In genomic region chr10:19658622-19659233, GRCh38 we compare ENCODE assay signal across 17 cellular contexts.
DNase-seq lines count a peak whose midpoint lies in the region; ATAC-seq, FAIRE-seq and TF ChIP-seq lines count a peak whose summit lies in the region.
"Had no signal": no experiment of that assay in that cellular context is flagged by ENCODE, and none has a peak within 500 bp of the region (broad histone marks: within the 10 kb centered on the region; RNA-seq: fewer than 3 reads in every experiment).

No MANE protein-coding gene starts in this region.

- H3K27me3 ChIP-seq in SK-N-SH (ENCODE audit: insufficient read depth) (no peaks in the 10 kb centered on the region), ascending aorta (no peaks in the 10 kb centered on the region), pancreas (no peaks in the 10 kb centered on the region)
- H3K27me3 ChIP-seq: Peyer's patch had no signal

- H3K4me1 ChIP-seq in SK-N-SH (ENCODE audit: control insufficient read depth in 1 of 2, insufficient read depth in 2 of 2, low read depth in 1 of 2, low read length in 1 of 2) (peaks cover 0 to 15% of the 10 kb centered on the region in 2 experiments; a peak in 2 of 4 replicates), ascending aorta (peaks cover 0 to 34% of the 10 kb centered on the region in 2 donors), pancreas (peaks cover 0 to 20% (median 9%) of the 10 kb centered on the region in 3 donors)
- H3K4me1 ChIP-seq: HAP-1, Peyer's patch had no signal

- no peaks in the 10 kb centered on the region for H3K36me3 Mint-ChIP-seq in activated CD4-positive, alpha-beta T cell treated with anti-CD3 and anti-CD28 coated beads, Interleukin-2, amount 10 ng/mL, durations not matched to agents 24 days and 14 days (ENCODE audit: low read depth)

- no peak for DNase-seq in SK-N-SH
- DNase-seq in ascending aorta (ENCODE audit: low spot score in 2 of 2) = no peak
- no peak for DNase-seq in coronary artery (ENCODE audit: low spot score)
- DNase-seq in pancreas = no peak
- no peak for DNase-seq in activated CD4-positive, alpha-beta T cell treated with anti-CD3 and anti-CD28 coated beads, Interleukin-2, amount 10 ng/mL, durations not matched to agents 24 days and 14 days
- DNase-seq in iPS-NIHi7 (ENCODE audit: extremely low spot score) = no peak
- no peak for DNase-seq in GM03348 (ENCODE audit: low spot score)
- DNase-seq: DMS79 treated with DMSO at 0.1 percent for 48 hours, GM23248, NCI-H1436 treated with DMSO at 0.1 percent for 48 hours, NCI-H2081, NCI-H446 treated with DMSO at 0.1 percent for 48 hours, NCI-H69, Peyer's patch had no signal

- no peak for TF ChIP-seq EP300 in SK-N-SH (IDR thresholded peaks at IDR 0.05; ENCODE audit: borderline replicate concordance in 1 of 2, low read depth in 1 of 2, low read length in 1 of 2)

- 0 out of 2 replicates have a peak overlapping the region, but pooled peaks have one; percentile 1 for H3K4me2 ChIP-seq in SK-N-SH

- no peaks in the 10 kb centered on the region for H3K9me2 ChIP-seq in SK-N-SH

- no peak overlapping the region for H3K27ac Mint-ChIP-seq in activated CD4-positive, alpha-beta T cell treated with anti-CD3 and anti-CD28 coated beads, Interleukin-2, amount 10 ng/mL, durations not matched to agents 24 days and 14 days

- H3K27ac ChIP-seq in SK-N-SH (ENCODE audit: low read depth in 2 of 2, low read length in 1 of 2) (no peak overlapping the region), ascending aorta (peak overlapping the region; percentile 68 to 73), coronary artery (peak overlapping the region; percentile 56 to 63), pancreas (no peak overlapping the region)
- H3K27ac ChIP-seq: 22Rv1, GM23248, Peyer's patch had no signal

- H4K20me1 ChIP-seq in SK-N-SH (ENCODE audit: insufficient read depth) = no peaks in the 10 kb centered on the region

- intact Hi-C loops in ascending aorta (cut with DNase I) (loop anchor here (10.0 kb wide), 2 partner anchors 266 to 1086 kb away; no protein-coding TSS in a partner anchor), pancreas (cut with DNase I) (no loop called here)
- intact Hi-C loops in activated CD4-positive, alpha-beta T cell treated with anti-CD3 and anti-CD28 coated beads, Interleukin-2, amount 10 ng/mL, durations not matched to agents 24 days and 14 days (cut with micrococcal nuclease) = no loop called here

- WGBS in SK-N-SH (ENCODE audit: low lambda C conversion rate) = 66% methylated on average over 5 of the region's 5 CpGs
- 24 to 28% methylated on average over 5 of the region's 5 CpGs for WGBS in pancreas, 2 donors

- no peak overlapping the region for H3K9ac ChIP-seq in SK-N-SH
- H3K9ac ChIP-seq: GM23248 had no signal

- no peaks in the 10 kb centered on the region for H3K36me3 ChIP-seq in SK-N-SH (replicated peaks in 1 of 2; ENCODE audit: control insufficient read depth in 1 of 2, insufficient read depth in 2 of 2, low read length in 1 of 2)
- H3K36me3 ChIP-seq in ascending aorta = no peaks in the 10 kb centered on the region
- no peaks in the 10 kb centered on the region for H3K36me3 ChIP-seq in pancreas
- H3K36me3 ChIP-seq: HAP-1, Peyer's patch had no signal

- H3K4me3 Mint-ChIP-seq in activated CD4-positive, alpha-beta T cell treated with anti-CD3 and anti-CD28 coated beads, Interleukin-2, amount 10 ng/mL, durations not matched to agents 24 days and 14 days = no peak overlapping the region

- CTCF ChIA-PET in SK-N-SH (lab: Yijun Ruan, JAX) = no interaction called here

- no peaks in the 10 kb centered on the region for H3K79me2 ChIP-seq in SK-N-SH (ENCODE audit: insufficient read depth)

- POLR2A ChIA-PET in SK-N-SH (lab: Yijun Ruan, JAX) = no interaction called here

- peak overlapping the region; percentile 8; the same call in 1 of the 2 replicates for H2AFZ ChIP-seq in SK-N-SH (ENCODE audit: low read depth)
- H2AFZ ChIP-seq: GM23248 had no signal

- H3F3A ChIP-seq in SK-N-SH (replicated peaks; ENCODE audit: insufficient read depth) = peaks cover 20% of the 10 kb centered on the region

- H3K4me3 ChIP-seq in SK-N-SH (ENCODE audit: low read depth in 2 of 2, low read length in 1 of 2) = no peak overlapping the region
- H3K4me3 ChIP-seq in ascending aorta = no peak overlapping the region
- H3K4me3 ChIP-seq in coronary artery = no peak overlapping the region
- no peak overlapping the region for H3K4me3 ChIP-seq in pancreas
- H3K4me3 ChIP-seq: GM23248, HAP-1, Peyer's patch had no signal

- peaks cover 4% of the 10 kb centered on the region for H3K9me3 Mint-ChIP-seq in activated CD4-positive, alpha-beta T cell treated with anti-CD3 and anti-CD28 coated beads, Interleukin-2, amount 10 ng/mL, durations not matched to agents 24 days and 14 days

- H3K9me3 ChIP-seq in SK-N-SH = no peaks in the 10 kb centered on the region
- H3K9me3 ChIP-seq in ascending aorta = peaks cover 0 to 5% of the 10 kb centered on the region in 2 donors
- H3K9me3 ChIP-seq in pancreas = no peaks in the 10 kb centered on the region
- H3K9me3 ChIP-seq: HAP-1, Peyer's patch had no signal

- no peak for FAIRE-seq in pancreas (lab: Jason Lieb, UNC)

- H3K4me1 Mint-ChIP-seq in activated CD4-positive, alpha-beta T cell treated with anti-CD3 and anti-CD28 coated beads, Interleukin-2, amount 10 ng/mL, durations not matched to agents 24 days and 14 days = no peaks in the 10 kb centered on the region

- H3K27me3 Mint-ChIP-seq in activated CD4-positive, alpha-beta T cell treated with anti-CD3 and anti-CD28 coated beads, Interleukin-2, amount 10 ng/mL, durations not matched to agents 24 days and 14 days = no peaks in the 10 kb centered on the region

- ATAC-seq in SK-N-SH treated with all-trans-retinoic acid at 6 μM for 48 hours (no peak), pancreas (peak; percentile 50 to 61 (median 56))

- TF ChIP-seq CTCF in SK-N-SH (IDR thresholded peaks at IDR 0.05) (no peak), ascending aorta (IDR thresholded peaks at IDR 0.05) (no peak), coronary artery (IDR thresholded peaks at IDR 0.05) (no peak), pancreas (IDR thresholded peaks at IDR 0.05) (no peak)

- no peak for TF ChIP-seq RAD21 in SK-N-SH (IDR thresholded peaks at IDR 0.05; ENCODE audit: low read length)

TF ChIP-seq in SK-N-SH, 30 proteins besides CTCF, POLR2A, EP300 and RAD21 (continues in another document):
- TF ChIP-seq PBX3 (IDR thresholded peaks at IDR 0.05) (no peak), ELF1 (IDR thresholded peaks at IDR 0.05) (no peak), SMC3 (IDR thresholded peaks at IDR 0.05; ENCODE audit: low read depth, low read length) (no peak), GATA2 (CRISPR knock-in tag; IDR thresholded peaks at IDR 0.05) (no peak), MXI1 (IDR thresholded peaks at IDR 0.05; ENCODE audit: low read depth, low read length) (no peak), JUND (IDR thresholded peaks at IDR 0.05) (no peak), USF1 (IDR thresholded peaks at IDR 0.05; ENCODE audit: borderline replicate concordance, low read depth) (no peak), MAX (IDR thresholded peaks at IDR 0.05; ENCODE audit: low read depth) (no peak)

TF ChIP-seq in SK-N-SH treated with all-trans-retinoic acid at 6 μM for 48 hours, 23 proteins besides CTCF, POLR2A, EP300 and RAD21 (continues in another document):
- no peak for TF ChIP-seq RARB (CRISPR knock-in tag; IDR thresholded peaks at IDR 0.05)
- no peak for TF ChIP-seq PATZ1 (CRISPR knock-in tag; IDR thresholded peaks at IDR 0.05; ENCODE audit: borderline replicate concordance)
- TF ChIP-seq ZNF565 (CRISPR knock-in tag; conservative IDR thresholded peaks at IDR 0.05; ENCODE audit: low read depth) = no peak
- TF ChIP-seq ZC3H10 (CRISPR knock-in tag; IDR thresholded peaks at IDR 0.05) = no peak
- no peak for TF ChIP-seq CSDC2 (CRISPR knock-in tag; IDR thresholded peaks at IDR 0.05)
- TF ChIP-seq ZNF8 (CRISPR knock-in tag; IDR thresholded peaks at IDR 0.05) = no peak
- TF ChIP-seq BACH2 (CRISPR knock-in tag; IDR thresholded peaks at IDR 0.05; ENCODE audit: borderline replicate concordance) = no peak
- no peak for TF ChIP-seq TOX (CRISPR knock-in tag; IDR thresholded peaks at IDR 0.05; ENCODE audit: borderline replicate concordance)
- no peak for TF ChIP-seq ISL1 (CRISPR knock-in tag; IDR thresholded peaks at IDR 0.05)
- no peak for TF ChIP-seq OSR1 (CRISPR knock-in tag; IDR thresholded peaks at IDR 0.05)
- no peak for TF ChIP-seq SNAI2 (CRISPR knock-in tag; IDR thresholded peaks at IDR 0.05)
- TF ChIP-seq CREB5 (CRISPR knock-in tag; IDR thresholded peaks at IDR 0.05; ENCODE audit: low read depth) = no peak

Comparison
In these comparisons a context has a peak if more than half of its experiments do, and no peak if none do; other contexts are left out.
1. H3K27ac ChIP-seq: peak in ascending aorta (2 of 2) and coronary artery (2 of 2); none in SK-N-SH (0 of 2) and pancreas (0 of 4).